8 cellular contexts compared by ENCODE assay signal in the genomic region with DNA sequence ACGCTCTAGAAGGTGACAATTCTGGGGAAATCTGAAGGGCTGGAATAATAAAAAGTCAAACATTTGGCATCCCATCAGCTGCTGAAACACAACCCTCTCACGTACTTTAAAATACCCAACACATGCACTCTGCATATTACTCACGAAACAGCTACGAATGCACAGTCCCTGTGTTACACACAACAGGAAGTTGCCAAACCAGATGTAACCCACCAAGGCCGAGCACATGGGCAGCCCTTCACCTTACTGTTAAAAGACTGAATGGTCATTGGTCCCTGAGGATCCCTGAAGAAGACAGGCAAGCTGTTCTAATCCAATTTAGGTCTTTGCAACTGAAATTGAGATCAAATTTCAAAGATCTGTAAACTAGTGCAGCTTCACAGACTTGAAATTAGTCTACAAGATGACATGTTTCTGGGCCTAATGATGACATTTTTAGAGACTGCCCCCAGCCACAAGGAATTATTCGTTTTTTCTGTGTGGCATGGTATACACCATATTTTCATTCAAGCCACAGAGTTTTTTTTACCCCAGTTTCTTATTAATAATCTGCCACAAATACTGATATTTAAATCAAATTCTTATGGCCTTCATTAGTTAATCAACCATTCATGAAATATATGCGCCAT. TPM values are rescaled to one million over a fixed set of nuclear protein-coding genes. Genes with fewer than 3 reads are reported as not detected.
A peak's percentile ranks its signal among the peaks of the same experiment; 100 is the strongest.
DNase-seq lines count a peak whose midpoint lies in the region; ATAC-seq and TF ChIP-seq lines count a peak whose summit lies in the region.

No MANE protein-coding gene starts in this region.

- peak overlapping the region; percentile 85 for H3K27ac Mint-ChIP-seq in activated CD4-positive, alpha-beta T cell treated with anti-CD3 and anti-CD28 coated beads for 36 hours
- H3K27ac Mint-ChIP-seq in HFFc6, result peak overlapping the region; percentile 86
- H3K27ac Mint-ChIP-seq in central memory CD8-positive, alpha-beta T cell (ENCODE audit: low read depth), result peak overlapping the region; percentile 88
- H3K27ac Mint-ChIP-seq in stimulated activated naive B cell treated with anti-CD40 and anti-IgM and Interleukin-4, amounts not matched to agents 10 μg/mL and 1 μg/mL and 100 μg/mL, for 72 hours, result peak overlapping the region; percentile 99

- peak; percentile 56 for DNase-seq in activated CD4-positive, alpha-beta T cell treated with anti-CD3 and anti-CD28 coated beads for 36 hours
- DNase-seq in activated CD4-positive, alpha-beta T cell treated with anti-CD3 and anti-CD28 coated beads, Interleukin-2, amount 50 U/mL, for 4 hours, result no peak
- peak; percentile 59 for DNase-seq in HFFc6
- DNase-seq in MV-4-11 (lab: John Stamatoyannopoulos, UW), result peak; percentile 88
- peak in 1 of 2 donors; percentile 11 for DNase-seq in central memory CD8-positive, alpha-beta T cell (ENCODE audit: low spot score in 2 of 2)
- DNase-seq in stimulated activated naive B cell treated with anti-CD40 and anti-IgM and Interleukin-4, amounts not matched to agents 10 μg/mL and 1 μg/mL and 100 μg/mL, for 72 hours, result peak; percentile 69
- DNase-seq in cerebellum (ENCODE audit: low spot score), result no peak
- no peak for DNase-seq in DMS53 treated with DMSO at 0.1 percent for 48 hours (lab: John Stamatoyannopoulos, UW; ENCODE audit: unreplicated experiment)

- POLR2A ChIA-PET in activated CD4-positive, alpha-beta T cell treated with anti-CD3 and anti-CD28 coated beads for 36 hours (lab: Charles Lee), result interaction anchor here (0.6 to 1.5 kb wide), 2 partner anchors 27 to 42 kb away, joined by 3 to 9 read pairs; no protein-coding TSS in a partner anchor

- CTCF ChIA-PET in activated CD4-positive, alpha-beta T cell treated with anti-CD3 and anti-CD28 coated beads for 36 hours (lab: Charles Lee), result interaction anchor here (0.6 to 2.2 kb wide), 9 partner anchors 10 to 98 kb away, joined by 3 to 9 read pairs (median 4); no protein-coding TSS in a partner anchor

- no peak for TF ChIP-seq CTCF in HFFc6 (IDR thresholded peaks at IDR 0.05)

- peaks cover 22% of the 10 kb centered on the region for H3K36me3 Mint-ChIP-seq in activated CD4-positive, alpha-beta T cell treated with anti-CD3 and anti-CD28 coated beads for 36 hours (ENCODE audit: low read depth)
- peaks cover 18% of the 10 kb centered on the region for H3K36me3 Mint-ChIP-seq in HFFc6 (ENCODE audit: low read depth)
- H3K36me3 Mint-ChIP-seq in central memory CD8-positive, alpha-beta T cell (ENCODE audit: insufficient read depth), result peaks cover 6% of the 10 kb centered on the region
- H3K36me3 Mint-ChIP-seq in stimulated activated naive B cell treated with anti-CD40 and anti-IgM and Interleukin-4, amounts not matched to agents 10 μg/mL and 1 μg/mL and 100 μg/mL, for 72 hours, result peaks cover 24 to 26% of the 10 kb centered on the region in 2 donors

- H3K9me3 Mint-ChIP-seq in activated CD4-positive, alpha-beta T cell treated with anti-CD3 and anti-CD28 coated beads for 36 hours (ENCODE audit: low read depth), result peaks cover 12% of the 10 kb centered on the region
- no peaks in the 10 kb centered on the region for H3K9me3 Mint-ChIP-seq in HFFc6
- peaks cover 10% of the 10 kb centered on the region for H3K9me3 Mint-ChIP-seq in central memory CD8-positive, alpha-beta T cell
- peaks cover 8 to 9% of the 10 kb centered on the region in 2 donors for H3K9me3 Mint-ChIP-seq in stimulated activated naive B cell treated with anti-CD40 and anti-IgM and Interleukin-4, amounts not matched to agents 10 μg/mL and 1 μg/mL and 100 μg/mL, for 72 hours

- intact Hi-C loops in activated CD4-positive, alpha-beta T cell treated with anti-CD3 and anti-CD28 coated beads for 36 hours (cut with DNase I, micrococcal nuclease), result no loop called here

- ATAC-seq in activated CD4-positive, alpha-beta T cell treated with anti-CD3 and anti-CD28 coated beads for 36 hours, result peak; percentile 93
- peak; percentile 88 for ATAC-seq in central memory CD8-positive, alpha-beta T cell (replicated peaks; ENCODE audit: extremely low read depth, poor library complexity, severe bottlenecking)
- ATAC-seq in stimulated activated naive B cell treated with anti-CD40 and anti-IgM and Interleukin-4, amounts not matched to agents 10 μg/mL and 1 μg/mL and 100 μg/mL, for 72 hours (replicated peaks), result peak; percentile 87

- H3K4me3 Mint-ChIP-seq in activated CD4-positive, alpha-beta T cell treated with anti-CD3 and anti-CD28 coated beads for 36 hours, result peak overlapping the region; percentile 45
- H3K4me3 Mint-ChIP-seq in HFFc6, result peak overlapping the region; percentile 74
- H3K4me3 Mint-ChIP-seq in central memory CD8-positive, alpha-beta T cell, result peak overlapping the region; percentile 72
- peak overlapping the region; percentile 82 to 88 for H3K4me3 Mint-ChIP-seq in stimulated activated naive B cell treated with anti-CD40 and anti-IgM and Interleukin-4, amounts not matched to agents 10 μg/mL and 1 μg/mL and 100 μg/mL, for 72 hours

- peaks cover 21% of the 10 kb centered on the region for H3K4me1 Mint-ChIP-seq in activated CD4-positive, alpha-beta T cell treated with anti-CD3 and anti-CD28 coated beads for 36 hours
- H3K4me1 Mint-ChIP-seq in HFFc6 (ENCODE audit: low read depth), result peaks cover 24% of the 10 kb centered on the region
- peaks cover 23% of the 10 kb centered on the region for H3K4me1 Mint-ChIP-seq in central memory CD8-positive, alpha-beta T cell
- peaks cover 22 to 45% of the 10 kb centered on the region in 2 donors for H3K4me1 Mint-ChIP-seq in stimulated activated naive B cell treated with anti-CD40 and anti-IgM and Interleukin-4, amounts not matched to agents 10 μg/mL and 1 μg/mL and 100 μg/mL, for 72 hours

- no peaks in the 10 kb centered on the region for H3K27me3 Mint-ChIP-seq in activated CD4-positive, alpha-beta T cell treated with anti-CD3 and anti-CD28 coated beads for 36 hours
- H3K27me3 Mint-ChIP-seq in HFFc6 (ENCODE audit: insufficient read depth), result peaks cover 1% of the 10 kb centered on the region
- H3K27me3 Mint-ChIP-seq in central memory CD8-positive, alpha-beta T cell, result no peaks in the 10 kb centered on the region
- H3K27me3 Mint-ChIP-seq in stimulated activated naive B cell treated with anti-CD40 and anti-IgM and Interleukin-4, amounts not matched to agents 10 μg/mL and 1 μg/mL and 100 μg/mL, for 72 hours, result no peaks in the 10 kb centered on the region

RNA-seq across cellular contexts. Expression of a gene that starts 25.6 kb away (rescaled TPM):
- total RNA-seq in activated CD4-positive, alpha-beta T cell treated with anti-CD3 and anti-CD28 coated beads for 36 hours, result 10 to 100 TPM; 16.3 to 24.3 TPM
- 10 to 100 TPM; 35.7 to 49.1 (median 43.4) TPM for total RNA-seq in HFFc6 (2021; fragmentation: NEBNext Ultra II Directional; extraction: Animal tissue kit (Norgen Biotek cat#: 25700))
- 13.7 TPM for total RNA-seq in cerebellum

RNA-seq across cellular contexts. Expression of a gene that starts 29.1 kb away (rescaled TPM):
- total RNA-seq in activated CD4-positive, alpha-beta T cell treated with anti-CD3 and anti-CD28 coated beads for 36 hours, result 10 to 100 TPM; 21.5 to 25.3 TPM
- total RNA-seq in HFFc6 (2021; fragmentation: NEBNext Ultra II Directional; extraction: Animal tissue kit (Norgen Biotek cat#: 25700)), result 10 to 100 TPM; 27.2 to 39.2 (median 32.2) TPM
- total RNA-seq in cerebellum, result 0.91 TPM

RNA-seq across cellular contexts. Expression of a gene that starts 40.2 kb away (rescaled TPM):
- total RNA-seq in activated CD4-positive, alpha-beta T cell treated with anti-CD3 and anti-CD28 coated beads for 36 hours, result 10 to 100 TPM; 18.1 to 20.4 TPM
- 10 to 100 TPM; 24.2 to 28.5 (median 25.3) TPM for total RNA-seq in HFFc6 (2021; fragmentation: NEBNext Ultra II Directional; extraction: Animal tissue kit (Norgen Biotek cat#: 25700))
- total RNA-seq in cerebellum, result 59.5 TPM

Comparison
In these comparisons a context has a peak if more than half of its experiments do, and no peak if none do; other contexts are left out.
1. DNase-seq: peak in activated CD4-positive, alpha-beta T cell treated with anti-CD3 and anti-CD28 coated beads for 36 hours (single experiment), HFFc6 (single experiment), MV-4-11 (single experiment) and stimulated activated naive B cell treated with anti-CD40 and anti-IgM and Interleukin-4, amounts not matched to agents 10 μg/mL and 1 μg/mL and 100 μg/mL, for 72 hours (single experiment); none in activated CD4-positive, alpha-beta T cell treated with anti-CD3 and anti-CD28 coated beads, Interleukin-2, amount 50 U/mL, for 4 hours (0 of 2), cerebellum (single experiment) and DMS53 treated with DMSO at 0.1 percent for 48 hours (single experiment).
2. RNA of a gene that starts 29.1 kb away (total RNA-seq): 27.2 to 39.2 TPM in HFFc6 and 21.5 to 25.3 TPM in activated CD4-positive, alpha-beta T cell treated with anti-CD3 and anti-CD28 coated beads for 36 hours; 0.91 TPM in cerebellum (single experiment); every median in the first group is over 10 times any median in the second.
3. Peak in every context shown above with its lines, with median percentiles within 50 percentile points of each other: ATAC-seq, H3K27ac Mint-ChIP-seq and H3K4me3 Mint-ChIP-seq.